In the genomic region with DNA sequence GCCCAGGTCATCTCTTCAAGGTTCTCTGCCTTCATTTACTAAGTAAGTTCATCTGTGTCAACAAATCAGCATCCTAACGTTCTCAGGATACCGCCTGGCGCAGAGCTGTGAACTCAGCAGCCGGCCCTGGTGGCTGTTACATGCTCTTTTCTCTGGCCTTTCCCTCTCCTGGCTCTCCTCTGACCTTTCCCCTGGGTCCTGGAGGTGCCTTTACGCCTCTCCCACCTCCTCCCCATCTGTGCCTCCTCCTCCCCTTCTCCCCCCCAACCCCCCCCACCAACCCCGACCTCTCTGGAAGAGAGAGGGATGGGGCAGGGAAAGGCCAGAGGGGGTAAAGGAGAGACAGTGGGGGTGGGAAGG, we compare ENCODE assay signal across 10 cellular contexts. TPM values are rescaled to one million over a fixed set of nuclear protein-coding genes. Genes with fewer than 3 reads are reported as not detected.
A peak's percentile ranks its signal among the peaks of the same experiment; 100 is the strongest.
DNase-seq lines count a peak whose midpoint lies in the region; ATAC-seq and TF ChIP-seq lines count a peak whose summit lies in the region.
"Had no signal": no experiment of that assay in that cellular context is flagged by ENCODE, and none has a peak within 500 bp of the region (broad histone marks: within the 10 kb centered on the region; RNA-seq: fewer than 3 reads in every experiment).

No MANE protein-coding gene starts in this region.

- peak overlapping the region; percentile 47 for H3K4me3 ChIP-seq in CD8-positive, alpha-beta memory T cell (ENCODE audit: low read length)
- H3K4me3 ChIP-seq in SU-DHL-6 (ENCODE audit: insufficient read depth, low read length, poor library complexity, severe bottlenecking) (no peak overlapping the region), neuronal stem cell (ENCODE audit: low read length in 2 of 2) (no peak overlapping the region)

- POLR2A ChIA-PET in CD8-positive, alpha-beta memory T cell (lab: Charles Lee): interaction anchor here (1.2 to 7.6 kb wide), 4 partner anchors 9 to 46 kb away, joined by 9 to 82 read pairs (median 44); a partner anchor contains a TSS
- POLR2A ChIA-PET in GM10248 (lab: Yijun Ruan, JAX): interaction anchor here (1.6 kb wide), 1 partner anchor 18 kb away, joined by 5 read pairs; no protein-coding TSS in a partner anchor

- WGBS in neuronal stem cell (ENCODE audit: extremely low coverage in 2 of 2, insufficient read length in 2 of 2, insufficient replicate concordance in 1 of 2), 2 donors: no CpG with 5 or more reads among the region's 6 CpGs

- H3K9me2 ChIP-seq in SU-DHL-6 (replicated peaks; ENCODE audit: insufficient read depth, low read length): no peaks in the 10 kb centered on the region

- peak overlapping the region; percentile 94 to 100 (median 97) for H3K27ac Mint-ChIP-seq in CD8-positive, alpha-beta memory T cell
- peak overlapping the region; percentile 88 to 94 for H3K27ac Mint-ChIP-seq in effector memory CD8-positive, alpha-beta T cell

- DNase-seq in CD8-positive, alpha-beta memory T cell: peak in 1 of 5 donors; percentile 51
- DNase-seq in effector memory CD8-positive, alpha-beta T cell: no peak
- DNase-seq in neuronal stem cell (ENCODE audit: low spot score) (no peak), GM10248 (ENCODE audit: extremely low spot score) (no peak), Ammon's horn (ENCODE audit: low spot score) (no peak), cerebellar nuclear complex (lab: John Stamatoyannopoulos, UW) (no peak)
- DNase-seq: NCI-H2029 treated with DMSO at 0.1 percent for 48 hours, OCI-M1 had no signal

- H2BK12ac ChIP-seq in neuronal stem cell (ENCODE audit: low read length): no peak overlapping the region

- peak overlapping the region; percentile 69 to 89 (median 78) for H3K4me3 Mint-ChIP-seq in CD8-positive, alpha-beta memory T cell
- H3K4me3 Mint-ChIP-seq in effector memory CD8-positive, alpha-beta T cell: peak overlapping the region; percentile 72 to 97

- peaks cover 79% of the 10 kb centered on the region for H3K79me2 ChIP-seq in SU-DHL-6 (ENCODE audit: insufficient read depth, low read length)

- no peak overlapping the region for H4K91ac ChIP-seq in neuronal stem cell (ENCODE audit: low read depth, low read length, poor library complexity)

- H3K4ac ChIP-seq in neuronal stem cell (ENCODE audit: low read length): no peak overlapping the region

- CTCF ChIA-PET in CD8-positive, alpha-beta memory T cell (lab: Charles Lee): interaction anchor here (1.0 to 7.4 kb wide), 9 partner anchors 9 to 92 kb away, joined by 3 to 53 read pairs (median 8); no protein-coding TSS in a partner anchor
- CTCF ChIA-PET in GM10248 (lab: Yijun Ruan, JAX): interaction anchor here (1.3 to 8.5 kb wide), 5 partner anchors 10 to 92 kb away, joined by 5 to 43 read pairs (median 6); no protein-coding TSS in a partner anchor

- H3K4me2 ChIP-seq in SU-DHL-6 (ENCODE audit: low read depth, low read length, poor library complexity, severe bottlenecking): peak overlapping the region; percentile 48
- peak overlapping the region; percentile 35 for H3K4me2 ChIP-seq in neuronal stem cell (ENCODE audit: insufficient read depth, low read length, poor library complexity, severe bottlenecking)

- no peak overlapping the region for H2AK5ac ChIP-seq in neuronal stem cell (ENCODE audit: low read depth, low read length)

- H2BK5ac ChIP-seq in neuronal stem cell (ENCODE audit: low read length): no peak overlapping the region

- peaks cover 15% of the 10 kb centered on the region for H3K79me1 ChIP-seq in neuronal stem cell (ENCODE audit: low read depth, low read length)

- H4K8ac ChIP-seq in neuronal stem cell (ENCODE audit: low read depth, low read length): no peak overlapping the region

- H2BK15ac ChIP-seq in neuronal stem cell (ENCODE audit: low read length): no peak overlapping the region

- H3K23ac ChIP-seq in neuronal stem cell (ENCODE audit: low read depth, low read length, poor library complexity): no peak overlapping the region

- peaks cover 0 to 2% of the 10 kb centered on the region in 2 donors for H3K27me3 Mint-ChIP-seq in CD8-positive, alpha-beta memory T cell
- peaks cover 0 to 6% of the 10 kb centered on the region in 2 donors for H3K27me3 Mint-ChIP-seq in effector memory CD8-positive, alpha-beta T cell

- H3K18ac ChIP-seq in neuronal stem cell (ENCODE audit: low read length): no peak overlapping the region

- H2BK120ac ChIP-seq in neuronal stem cell (ENCODE audit: low read depth, low read length): no peak overlapping the region

- no peak overlapping the region for H3K14ac ChIP-seq in neuronal stem cell (ENCODE audit: low read length)

- H2AFZ ChIP-seq in SU-DHL-6 (ENCODE audit: low read depth, low read length, severe bottlenecking): no peak overlapping the region
- no peak overlapping the region for H2AFZ ChIP-seq in neuronal stem cell (ENCODE audit: low read length)

- H4K20me1 ChIP-seq in SU-DHL-6 (ENCODE audit: low read depth, low read length): no peaks in the 10 kb centered on the region

- H3K9me3 Mint-ChIP-seq in CD8-positive, alpha-beta memory T cell: no peaks in the 10 kb centered on the region
- H3K9me3 Mint-ChIP-seq in effector memory CD8-positive, alpha-beta T cell: peaks cover 0 to 2% of the 10 kb centered on the region in 2 donors

- H3K36me3 ChIP-seq in CD8-positive, alpha-beta memory T cell (ENCODE audit: insufficient read depth, low read length): no peaks in the 10 kb centered on the region
- no peaks in the 10 kb centered on the region for H3K36me3 ChIP-seq in SU-DHL-6 (ENCODE audit: low read length)
- H3K36me3 ChIP-seq in neuronal stem cell (replicated peaks in 1 of 2; ENCODE audit: control insufficient read depth in 2 of 2, insufficient read depth in 2 of 2, low read length in 2 of 2): peaks cover 15 to 69% of the 10 kb centered on the region in 2 donors

- H3F3A ChIP-seq in SU-DHL-6 (ENCODE audit: insufficient read depth): peaks cover 65% of the 10 kb centered on the region

- peaks cover 87 to 98% (median 98%) of the 10 kb centered on the region in 3 donors for H3K4me1 Mint-ChIP-seq in CD8-positive, alpha-beta memory T cell
- H3K4me1 Mint-ChIP-seq in effector memory CD8-positive, alpha-beta T cell (ENCODE audit: low read depth in 2 of 2): peaks cover 66 to 75% of the 10 kb centered on the region in 2 donors

- H3K9me3 ChIP-seq in CD8-positive, alpha-beta memory T cell (ENCODE audit: low read length): no peaks in the 10 kb centered on the region
- H3K9me3 ChIP-seq in SU-DHL-6 (ENCODE audit: insufficient read depth, low read length): no peaks in the 10 kb centered on the region
- H3K9me3 ChIP-seq in neuronal stem cell (replicated peaks in 1 of 2; ENCODE audit: control insufficient read depth in 2 of 2, insufficient read depth in 1 of 2, low read depth in 1 of 2, low read length in 2 of 2): no peaks in the 10 kb centered on the region

- peaks cover 0 to 42% (median 6%) of the 10 kb centered on the region in 3 donors for H3K36me3 Mint-ChIP-seq in CD8-positive, alpha-beta memory T cell
- H3K36me3 Mint-ChIP-seq in effector memory CD8-positive, alpha-beta T cell (ENCODE audit: insufficient read depth): peaks cover 56% of the 10 kb centered on the region

- peak overlapping the region; percentile 29; the same call in 1 of the 2 replicates for H3K9ac ChIP-seq in SU-DHL-6 (ENCODE audit: low read length)
- no peak overlapping the region for H3K9ac ChIP-seq in neuronal stem cell (ENCODE audit: low read depth, low read length, poor library complexity)

- no peaks in the 10 kb centered on the region for H3K27me3 ChIP-seq in CD8-positive, alpha-beta memory T cell (ENCODE audit: insufficient read depth, low read length, poor library complexity, severe bottlenecking)
- H3K27me3 ChIP-seq in SU-DHL-6 (ENCODE audit: low read length) (no peaks in the 10 kb centered on the region), neuronal stem cell (ENCODE audit: control insufficient read depth in 3 of 3, insufficient read depth in 3 of 3, low read depth in 1 of 3, low read length in 3 of 3) (no peaks in the 10 kb centered on the region)

- peak overlapping the region; percentile 35 for H3K27ac ChIP-seq in CD8-positive, alpha-beta memory T cell (ENCODE audit: low read depth, low read length)
- H3K27ac ChIP-seq in SU-DHL-6 (ENCODE audit: low read depth, low read length) (peak overlapping the region; percentile 74), neuronal stem cell (replicated peaks; ENCODE audit: low read length) (peak overlapping the region; percentile 16)

- peaks cover 92% of the 10 kb centered on the region for H3K4me1 ChIP-seq in CD8-positive, alpha-beta memory T cell (ENCODE audit: insufficient read depth, low read length)
- H3K4me1 ChIP-seq in neuronal stem cell (ENCODE audit: control insufficient read depth in 2 of 2, insufficient read depth in 1 of 2, low read depth in 1 of 2, low read length in 2 of 2): peaks cover 49 to 72% of the 10 kb centered on the region in 2 donors

- ATAC-seq in effector memory CD8-positive, alpha-beta T cell (replicated peaks): no peak
- no peak for ATAC-seq in GM18868 (IDR thresholded peaks at IDR 0.05; ENCODE audit: unreplicated experiment)

- TF ChIP-seq CTCF in SU-DHL-6 (IDR thresholded peaks at IDR 0.05; ENCODE audit: insufficient read depth, low read length, poor library complexity, severe bottlenecking) (no peak), GM10248 (IDR thresholded peaks at IDR 0.05; ENCODE audit: control extremely low read depth, extremely low read depth, low read depth, missing control alignments) (no peak)

RNA-seq across cellular contexts. Expression of a gene that starts 19.5 kb away (rescaled TPM):
- 100 to 1,000 TPM; 373 to 388 TPM for total RNA-seq in CD8-positive, alpha-beta memory T cell
- polyA plus RNA-seq in CD8-positive, alpha-beta memory T cell: 653 TPM
- 222 TPM for polyA plus RNA-seq in neuronal stem cell (2013, experiment 1 of 2)
- polyA plus RNA-seq in neuronal stem cell (2013, experiment 2 of 2): 221 TPM

RNA-seq across cellular contexts. Expression of a gene that starts 49.9 kb away (rescaled TPM):
- total RNA-seq in CD8-positive, alpha-beta memory T cell: 10 to 100 TPM; 39.7 to 41.2 TPM
- polyA plus RNA-seq in CD8-positive, alpha-beta memory T cell: 34.0 TPM
- polyA plus RNA-seq in neuronal stem cell (2013, experiment 1 of 2): 7.4 TPM
- polyA plus RNA-seq in neuronal stem cell (2013, experiment 2 of 2): 8.0 TPM

Comparison
In these comparisons a context has a peak if more than half of its experiments do, and no peak if none do; other contexts are left out.
1. H3K27ac ChIP-seq: peak in every context shown above with its lines; median percentile 74 in SU-DHL-6; 35 in CD8-positive, alpha-beta memory T cell; 16 in neuronal stem cell.